18 cellular contexts compared by ENCODE assay signal in genomic region chr10:48612241-48612943, GRCh38. TPM values are rescaled to one million over a fixed set of nuclear protein-coding genes. Genes with fewer than 3 reads are reported as not detected.
A peak's percentile ranks its signal among the peaks of the same experiment; 100 is the strongest.
DNase-seq lines count a peak whose midpoint lies in the region; ATAC-seq, FAIRE-seq and TF ChIP-seq lines count a peak whose summit lies in the region.
"Had no signal": no experiment of that assay in that cellular context is flagged by ENCODE, and none has a peak within 500 bp of the region (broad histone marks: within the 10 kb centered on the region; RNA-seq: fewer than 3 reads in every experiment).

No MANE protein-coding gene starts in this region.

- no peaks in the 10 kb centered on the region for H3K9me3 ChIP-seq in lung (ENCODE audit: control insufficient read depth in 2 of 2, insufficient read depth in 1 of 2, low read length in 1 of 2)
- H3K9me3 ChIP-seq: lower lobe of right lung, transverse colon had no signal

- H3K36me3 ChIP-seq in lung (ENCODE audit: control insufficient read depth in 2 of 2, insufficient read depth in 2 of 2, low read length in 2 of 2), result no peaks in the 10 kb centered on the region
- H3K36me3 ChIP-seq: lower lobe of right lung, transverse colon had no signal

- H3K27ac ChIP-seq in lung (ENCODE audit: low read depth in 1 of 2, low read length in 1 of 2), result no peak overlapping the region
- H3K27ac ChIP-seq: KMS-11, lower lobe of right lung, transverse colon had no signal

- no peaks in the 10 kb centered on the region for H3K4me1 ChIP-seq in lung (ENCODE audit: control insufficient read depth in 2 of 2, insufficient read depth in 2 of 2, low read length in 2 of 2)
- H3K4me1 ChIP-seq: lower lobe of right lung had no signal

- H3K4me3 ChIP-seq in lung, result no peak overlapping the region
- H3K4me3 ChIP-seq: lower lobe of right lung, transverse colon had no signal

- WGBS in lung, 2 donors, result 64 to 87% methylated on average over 3 of the region's 3 CpGs

- no peak for TF ChIP-seq CTCF in lung (IDR thresholded peaks at IDR 0.05; ENCODE audit: control extremely low read depth, extremely low read depth)

- peak; percentile 55 for DNase-seq in AG20443 (ENCODE audit: low spot score)
- no peak for DNase-seq in HTR-8/SVneo (ENCODE audit: insufficient read length, low spot score)
- peak; percentile 69 for DNase-seq in astrocyte of the hippocampus (ENCODE audit: low read depth, low spot score)
- DNase-seq in lung (ENCODE audit: low spot score), result peak; percentile 25
- no peak for DNase-seq in globus pallidus (ENCODE audit: low spot score)
- DNase-seq in GM19239 (ENCODE audit: insufficient read length, low spot score), result no peak
- DNase-seq: activated gamma-delta T cell treated with Interleukin-2 at 50 U/mL for 16 hours; effector CD8-positive, alpha-beta T cell; foreskin melanocyte; lower lobe of right lung; NCI-H1436; NCI-H345; nephron progenitor cell; transverse colon had no signal

- ATAC-seq in lung (ENCODE audit: insufficient read depth, low FRiP score) (no peak), GM18505 (IDR thresholded peaks at IDR 0.05; ENCODE audit: unreplicated experiment) (no peak), esophagus mucosa (no peak)
- ATAC-seq: lower lobe of right lung had no signal

- TF ChIP-seq POLR2A in GM18505 (IDR thresholded peaks at IDR 0.05; ENCODE audit: borderline replicate concordance, extremely low read depth, insufficient read depth, insufficient read length), result no peak

- H3K27me3 ChIP-seq in lung (ENCODE audit: control insufficient read depth, insufficient read depth), result peaks cover 6% of the 10 kb centered on the region
- H3K27me3 ChIP-seq: transverse colon had no signal

- FAIRE-seq in HTR-8/SVneo (lab: Jason Lieb, UNC) (peak; percentile 28), GM19239 (lab: Jason Lieb, UNC) (no peak)

RNA-seq across cellular contexts. Expression of gene ARHGAP22, which starts 7.5 kb away (rescaled TPM):
- 1 to 10 TPM; 4.9 to 6.9 TPM for total RNA-seq in lung
- polyA plus RNA-seq in lung, result 1 to 10 TPM; 3.2 to 3.3 TPM
- total RNA-seq in esophagus mucosa, result 1.6 TPM
- total RNA-seq: activated CD8-positive, alpha-beta memory T cell treated with anti-CD3 and anti-CD28 coated beads for 36 hours had no signal

Comparison
In these comparisons a context has a peak if more than half of its experiments do, and no peak if none do; other contexts are left out.
1. DNase-seq: peak in AG20443 (single experiment), astrocyte of the hippocampus (single experiment) and lung (single experiment); none in HTR-8/SVneo (single experiment), globus pallidus (single experiment) and GM19239 (single experiment).